Comparison of ENCODE assay signal across 9 cellular contexts in the genomic region with DNA sequence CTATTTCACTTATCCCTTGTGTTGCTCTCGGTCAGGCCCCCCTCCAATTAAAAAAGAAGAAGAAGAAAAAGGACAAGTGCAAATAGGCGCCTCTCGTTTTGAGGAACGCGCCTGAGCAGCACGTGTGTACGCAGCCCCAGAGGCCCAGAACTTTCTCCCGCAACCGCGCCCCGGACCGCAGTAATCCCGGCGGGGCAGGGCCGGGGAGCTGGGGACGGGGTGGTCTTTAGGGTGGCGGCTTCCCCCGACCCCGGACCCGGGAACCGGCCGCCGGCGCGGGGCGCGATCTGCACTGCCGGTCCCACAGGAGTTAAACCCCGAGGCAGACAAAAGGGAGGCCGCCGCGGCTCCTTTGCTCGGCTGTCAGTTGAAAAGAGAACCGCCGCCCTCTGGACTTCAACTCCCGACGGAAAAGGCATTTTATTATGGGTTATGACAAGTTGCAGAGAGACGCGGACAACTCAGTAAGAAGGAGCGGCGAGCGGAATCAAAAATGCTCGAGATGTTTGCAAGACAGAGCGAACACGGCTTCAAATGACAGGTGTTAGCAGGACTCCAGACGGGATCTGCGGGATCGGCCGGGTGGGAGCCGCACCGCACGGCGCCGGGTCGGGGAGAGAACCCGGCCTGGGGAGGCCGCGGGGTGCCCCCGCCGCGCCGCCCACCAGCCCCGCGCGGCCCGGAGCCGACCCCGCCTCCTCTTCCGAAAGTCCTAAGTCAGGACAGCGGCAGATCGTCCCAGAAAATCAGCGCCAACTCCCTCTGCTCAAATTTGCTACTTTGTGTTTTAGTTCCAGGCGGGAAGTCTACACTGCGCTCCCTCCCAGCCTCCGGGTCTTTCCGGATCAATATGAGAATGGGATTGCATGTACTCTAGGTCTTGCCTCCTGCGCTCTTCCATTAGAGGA.
A peak's percentile ranks its signal among the peaks of the same experiment; 100 is the strongest.
DNase-seq lines count a peak whose midpoint lies in the region; ATAC-seq and TF ChIP-seq lines count a peak whose summit lies in the region.
"Had no signal": no experiment of that assay in that cellular context is flagged by ENCODE, and none has a peak within 500 bp of the region (broad histone marks: within the 10 kb centered on the region; RNA-seq: fewer than 3 reads in every experiment).

No MANE protein-coding gene starts in this region.

- H3K4me1 ChIP-seq in heart right ventricle = peaks cover 7 to 20% (median 14%) of the 10 kb centered on the region in 9 donors

- H3K4me3 Mint-ChIP-seq in osteocyte (ENCODE audit: unreplicated experiment) = peak overlapping the region; percentile 65
- no peak overlapping the region for H3K4me3 Mint-ChIP-seq in activated CD8-positive, alpha-beta T cell treated with anti-CD3 and anti-CD28 coated beads, Interleukin-2, amount 10 ng/mL, durations not matched to agents 7 days and 5 days

- H3K36me3 ChIP-seq in heart right ventricle = no peaks in the 10 kb centered on the region

- POLR2A ChIA-PET in activated CD8-positive, alpha-beta T cell treated with anti-CD3 and anti-CD28 coated beads, Interleukin-2, amount 10 ng/mL, durations not matched to agents 7 days and 5 days (lab: Charles Lee) = no interaction called here

- H3K9me3 Mint-ChIP-seq in osteocyte (ENCODE audit: unreplicated experiment) = no peaks in the 10 kb centered on the region
- no peaks in the 10 kb centered on the region for H3K9me3 Mint-ChIP-seq in activated CD8-positive, alpha-beta T cell treated with anti-CD3 and anti-CD28 coated beads, Interleukin-2, amount 10 ng/mL, durations not matched to agents 7 days and 5 days (ENCODE audit: insufficient read depth)

- H3K27me3 Mint-ChIP-seq in osteocyte (ENCODE audit: unreplicated experiment) = peaks cover 84% of the 10 kb centered on the region
- peaks cover 55% of the 10 kb centered on the region for H3K27me3 Mint-ChIP-seq in activated CD8-positive, alpha-beta T cell treated with anti-CD3 and anti-CD28 coated beads, Interleukin-2, amount 10 ng/mL, durations not matched to agents 7 days and 5 days (ENCODE audit: low read depth)

- intact Hi-C loops in heart right ventricle (cut with DNase I) (loop anchor here in 1 of 10 donors (10.0 kb wide), 1 partner anchor 55 kb away; no protein-coding TSS in a partner anchor), posterior cingulate gyrus (cut with DNase I) (no loop called here)

- H3K27me3 ChIP-seq in heart right ventricle = peaks cover 21 to 98% (median 92%) of the 10 kb centered on the region in 7 donors

- peaks cover 14% of the 10 kb centered on the region for H3K4me1 Mint-ChIP-seq in osteocyte (ENCODE audit: unreplicated experiment)
- no peaks in the 10 kb centered on the region for H3K4me1 Mint-ChIP-seq in activated CD8-positive, alpha-beta T cell treated with anti-CD3 and anti-CD28 coated beads, Interleukin-2, amount 10 ng/mL, durations not matched to agents 7 days and 5 days (ENCODE audit: low read depth)

- CTCF ChIA-PET in activated CD8-positive, alpha-beta T cell treated with anti-CD3 and anti-CD28 coated beads, Interleukin-2, amount 10 ng/mL, durations not matched to agents 7 days and 5 days (lab: Charles Lee) = interaction anchor here (1.4 kb wide), 1 partner anchor 46 kb away, joined by 3 read pairs; no protein-coding TSS in a partner anchor

- no peak for TF ChIP-seq CTCF in heart right ventricle (IDR thresholded peaks at IDR 0.05)
- TF ChIP-seq CTCF in osteocyte (IDR thresholded peaks at IDR 0.05) = no peak

- no peak overlapping the region for H3K27ac ChIP-seq in heart right ventricle

- peak overlapping the region in 9 of 10 donors; percentile 23 to 50 (median 38) for H3K4me3 ChIP-seq in heart right ventricle

- no peak overlapping the region for H3K27ac Mint-ChIP-seq in osteocyte (ENCODE audit: unreplicated experiment)
- no peak overlapping the region for H3K27ac Mint-ChIP-seq in activated CD8-positive, alpha-beta T cell treated with anti-CD3 and anti-CD28 coated beads, Interleukin-2, amount 10 ng/mL, durations not matched to agents 7 days and 5 days

- DNase-seq in D341Med (ENCODE audit: low spot score) (peak; percentile 50), NCI-H69 (lab: John Stamatoyannopoulos, UW) (peak; percentile 9), heart right ventricle (no peak), osteocyte (ENCODE audit: extremely low spot score, unreplicated experiment) (no peak), NCI-H446 (lab: John Stamatoyannopoulos, UW) (no peak), posterior cingulate gyrus (no peak), NCI-H510A (lab: John Stamatoyannopoulos, UW) (no peak)
- DNase-seq in activated CD8-positive, alpha-beta T cell treated with anti-CD3 and anti-CD28 coated beads, Interleukin-2, amount 10 ng/mL, durations not matched to agents 7 days and 5 days = no peak
- DNase-seq: SHP77 had no signal

- peaks cover 8% of the 10 kb centered on the region for H3K36me3 Mint-ChIP-seq in osteocyte (ENCODE audit: unreplicated experiment)
- H3K36me3 Mint-ChIP-seq in activated CD8-positive, alpha-beta T cell treated with anti-CD3 and anti-CD28 coated beads, Interleukin-2, amount 10 ng/mL, durations not matched to agents 7 days and 5 days (ENCODE audit: low read depth) = no peaks in the 10 kb centered on the region

- ATAC-seq in heart right ventricle = peak in 2 of 8 donors; percentile 43 to 59
- ATAC-seq in activated CD8-positive, alpha-beta T cell treated with anti-CD3 and anti-CD28 coated beads, Interleukin-2, amount 10 ng/mL, durations not matched to agents 7 days and 5 days = no peak

- H3K9me3 ChIP-seq in heart right ventricle = no peaks in the 10 kb centered on the region

- WGBS in heart right ventricle, 2 donors = 2 to 3% methylated on average over 77 of the region's 77 CpGs

Comparison
In these comparisons a context has a peak if more than half of its experiments do, and no peak if none do; other contexts are left out.
1. DNase-seq: peak in D341Med (single experiment) and NCI-H69 (single experiment); none in heart right ventricle (0 of 2), osteocyte (single experiment), activated CD8-positive, alpha-beta T cell treated with anti-CD3 and anti-CD28 coated beads, Interleukin-2, amount 10 ng/mL, durations not matched to agents 7 days and 5 days (single experiment), NCI-H446 (0 of 2), posterior cingulate gyrus (0 of 10) and NCI-H510A (single experiment).